Comparison of ENCODE assay signal across 11 cellular contexts in genomic region chr12:68319988-68320623, GRCh38. TPM values are rescaled to one million over a fixed set of nuclear protein-coding genes. Genes with fewer than 3 reads are reported as not detected.
DNase-seq lines count a peak whose midpoint lies in the region; ATAC-seq and TF ChIP-seq lines count a peak whose summit lies in the region.
"Had no signal": no experiment of that assay in that cellular context is flagged by ENCODE, and none has a peak within 500 bp of the region (broad histone marks: within the 10 kb centered on the region; RNA-seq: fewer than 3 reads in every experiment).

No MANE protein-coding gene starts in this region.

- no peaks in the 10 kb centered on the region for H3K79me2 ChIP-seq in ACC112 (ENCODE audit: control insufficient read depth, insufficient read depth, low read length, unreplicated experiment)

- peak overlapping the region; percentile 66 for H2AFZ ChIP-seq in ACC112 (ENCODE audit: low read length, unreplicated experiment)

- ATAC-seq in GM19397 (IDR thresholded peaks at IDR 0.05; ENCODE audit: unreplicated experiment) = no peak

- H3K4me3 ChIP-seq in ACC112 (ENCODE audit: low read depth, low read length) (no peak overlapping the region; the same call in 1 of the 2 replicates), fibroblast of the aortic adventitia (ENCODE audit: low read depth, low read length) (peak overlapping the region; percentile 7)

- peak; percentile 82 for DNase-seq in NCI-H69 (lab: John Stamatoyannopoulos, UW)
- DNase-seq in fibroblast of the aortic adventitia (ENCODE audit: low read depth) = peak; percentile 97
- DNase-seq in nephron progenitor cell = no peak
- DNase-seq in KBM-7 = no peak
- no peak for DNase-seq in NCI-H1092 treated with DMSO at 0.1 percent for 48 hours (lab: John Stamatoyannopoulos, UW)
- DNase-seq in NCI-H510A treated with DMSO at 0.1 percent for 48 hours (lab: John Stamatoyannopoulos, UW) = no peak
- DNase-seq: activated CD4-positive, CD25-positive, alpha-beta regulatory T cell; activated effector memory CD4-positive, alpha-beta T cell treated with Interleukin-2 at 50 U/mL for 16 hours had no signal

- in situ Hi-C loops in KBM-7 (cut with MboI; ENCODE audit: low pct_unique_long_range_greater_than_20kb, low sequenced_read_pairs) = no loop called here

- no peak overlapping the region for H3K4me3 Mint-ChIP-seq in nephron progenitor cell

- TF ChIP-seq CTCF in fibroblast of the aortic adventitia (IDR thresholded peaks at IDR 0.05; ENCODE audit: insufficient read depth, low read length) (no peak), nephron progenitor cell (IDR thresholded peaks at IDR 0.05) (no peak)

- H3K27me3 Mint-ChIP-seq in nephron progenitor cell (ENCODE audit: low read depth, poor library complexity) = no peaks in the 10 kb centered on the region

- peak overlapping the region; percentile 87 for H3K27ac Mint-ChIP-seq in nephron progenitor cell

- no peaks in the 10 kb centered on the region for H3K9me3 Mint-ChIP-seq in nephron progenitor cell

- H3K4me1 ChIP-seq in ACC112 (ENCODE audit: control insufficient read depth, insufficient read depth, low read length, unreplicated experiment) = peaks cover 25% of the 10 kb centered on the region

- 0 out of 2 replicates have a peak, but pooled peaks cover 3% of the 10 kb centered on the region for H3K36me3 ChIP-seq in ACC112 (ENCODE audit: insufficient read depth, low read length)

- peaks cover 26% of the 10 kb centered on the region for H3K4me1 Mint-ChIP-seq in nephron progenitor cell

- H3K27ac ChIP-seq in ACC112 (ENCODE audit: low read depth, low read length) = peak overlapping the region; percentile 33; the same call in 1 of the 2 replicates
- H3K27ac ChIP-seq: C4-2B had no signal

- peaks cover 3% of the 10 kb centered on the region for H3K36me3 Mint-ChIP-seq in nephron progenitor cell (ENCODE audit: low read depth)

- no peaks in the 10 kb centered on the region for H3K27me3 ChIP-seq in ACC112 (ENCODE audit: insufficient read depth, low read length)

RNA-seq across cellular contexts. Expression of gene MDM1, which starts 12.1 kb away (rescaled TPM):
- 15.5 and 23.2 TPM in 2 replicates for total RNA-seq in fibroblast of the aortic adventitia (ENCODE audit: low replicate concordance)

Comparison
In these comparisons a context has a peak if more than half of its experiments do, and no peak if none do; other contexts are left out.
1. DNase-seq: peak in NCI-H69 (single experiment) and fibroblast of the aortic adventitia (single experiment); none in nephron progenitor cell (single experiment), KBM-7 (single experiment), NCI-H1092 treated with DMSO at 0.1 percent for 48 hours (single experiment) and NCI-H510A treated with DMSO at 0.1 percent for 48 hours (single experiment).